Comparison of ENCODE assay signal across 8 cellular contexts in the genomic region with DNA sequence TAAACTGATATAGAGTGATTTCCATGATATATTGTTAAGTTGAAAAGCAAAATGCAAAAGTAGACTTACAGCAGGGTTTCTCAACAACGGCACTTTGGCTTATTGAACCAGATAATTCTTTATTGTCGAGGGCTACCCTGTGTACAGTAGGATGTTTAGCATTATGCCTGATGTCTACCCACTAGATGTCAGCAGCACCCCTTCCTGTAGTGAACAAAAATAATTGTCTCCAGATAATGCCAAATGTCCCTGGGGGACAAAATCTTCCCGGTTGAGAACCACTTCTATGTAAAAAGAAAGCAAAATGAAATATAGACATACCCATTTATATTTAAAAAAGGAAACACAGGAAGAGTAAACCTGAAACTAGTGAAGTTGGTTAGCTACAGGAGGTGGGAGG. TPM values are rescaled to one million over a fixed set of nuclear protein-coding genes. Genes with fewer than 3 reads are reported as not detected.
DNase-seq lines count a peak whose midpoint lies in the region; ATAC-seq and TF ChIP-seq lines count a peak whose summit lies in the region.

No MANE protein-coding gene starts in this region.

- H3K36me3 ChIP-seq in GM23338 (ENCODE audit: insufficient read depth) (no peaks in the 10 kb centered on the region), OCI-LY1 (ENCODE audit: insufficient read depth, low read length) (no peaks in the 10 kb centered on the region), suprapubic skin (no peaks in the 10 kb centered on the region), MG63 (no peaks in the 10 kb centered on the region)

- no peak overlapping the region for H3K4me2 ChIP-seq in GM23338
- no peak overlapping the region for H3K4me2 ChIP-seq in OCI-LY1 (ENCODE audit: low read length)

- peaks cover 26% of the 10 kb centered on the region for H3K36me3 Mint-ChIP-seq in activated T-cell treated with anti-CD3 and anti-CD28 coated beads, Interleukin-2, amount 50 U/mL, for 24 hours (ENCODE audit: low read depth)
- H3K36me3 Mint-ChIP-seq in GM23338 (ENCODE audit: low read depth): no peaks in the 10 kb centered on the region

- 57% methylated on average over 3 of the region's 3 CpGs for WGBS in suprapubic skin

- TF ChIP-seq POLR2A in suprapubic skin (IDR thresholded peaks at IDR 0.05): no peak

- peak; percentile 46; the same call in 2 of the 3 replicates for ATAC-seq in GM23338

- H3K9me3 ChIP-seq in OCI-LY1 (ENCODE audit: low read length) (no peaks in the 10 kb centered on the region), suprapubic skin (no peaks in the 10 kb centered on the region), MG63 (no peaks in the 10 kb centered on the region)

- H3K79me2 ChIP-seq in GM23338 (replicated peaks; ENCODE audit: insufficient read depth) (no peaks in the 10 kb centered on the region), OCI-LY1 (ENCODE audit: insufficient read depth, low read length) (no peaks in the 10 kb centered on the region)

- H3F3A ChIP-seq in GM23338 (replicated peaks; ENCODE audit: low read depth): no peaks in the 10 kb centered on the region
- H3F3A ChIP-seq in OCI-LY1 (ENCODE audit: insufficient read depth, low read length): no peaks in the 10 kb centered on the region

- no peaks in the 10 kb centered on the region for H3K9me3 Mint-ChIP-seq in activated T-cell treated with anti-CD3 and anti-CD28 coated beads, Interleukin-2, amount 50 U/mL, for 24 hours
- H3K9me3 Mint-ChIP-seq in GM23338: 0 out of 3 replicates have a peak, but pooled peaks cover 2% of the 10 kb centered on the region

- H3K9ac ChIP-seq in OCI-LY1 (ENCODE audit: low read length): no peak overlapping the region

- no peaks in the 10 kb centered on the region for H3K9me2 ChIP-seq in GM23338 (ENCODE audit: insufficient read depth)
- no peaks in the 10 kb centered on the region for H3K9me2 ChIP-seq in OCI-LY1 (ENCODE audit: low read depth, low read length)

- H4K20me1 ChIP-seq in GM23338 (replicated peaks; ENCODE audit: insufficient read depth): no peaks in the 10 kb centered on the region
- H4K20me1 ChIP-seq in OCI-LY1 (ENCODE audit: insufficient read depth, low read length): no peaks in the 10 kb centered on the region

- H3K4me1 ChIP-seq in GM23338 (ENCODE audit: insufficient read depth) (no peaks in the 10 kb centered on the region), OCI-LY1 (ENCODE audit: insufficient read depth, low read length, severe bottlenecking) (no peaks in the 10 kb centered on the region), suprapubic skin (no peaks in the 10 kb centered on the region)

- no peaks in the 10 kb centered on the region for H3K27me3 ChIP-seq in GM23338 (ENCODE audit: insufficient read depth)
- no peaks in the 10 kb centered on the region for H3K27me3 ChIP-seq in OCI-LY1 (ENCODE audit: insufficient read depth, low read length)
- no peaks in the 10 kb centered on the region for H3K27me3 ChIP-seq in suprapubic skin
- H3K27me3 ChIP-seq in MG63: no peaks in the 10 kb centered on the region

- H3K27ac Mint-ChIP-seq in activated T-cell treated with anti-CD3 and anti-CD28 coated beads, Interleukin-2, amount 50 U/mL, for 24 hours: no peak overlapping the region
- no peak overlapping the region for H3K27ac Mint-ChIP-seq in GM23338

- H3K27me3 Mint-ChIP-seq in activated T-cell treated with anti-CD3 and anti-CD28 coated beads, Interleukin-2, amount 50 U/mL, for 24 hours: no peaks in the 10 kb centered on the region
- peaks cover 1% of the 10 kb centered on the region for H3K27me3 Mint-ChIP-seq in GM23338 (ENCODE audit: insufficient read depth, low read depth, poor library complexity)

- DNase-seq in activated T-cell treated with anti-CD3 and anti-CD28 coated beads for 4 hours (peak; percentile 4), GM23338 (ENCODE audit: low spot score) (no peak), fibroblast of villous mesenchyme (ENCODE audit: low read depth) (peak; percentile 12), suprapubic skin (ENCODE audit: low spot score in 2 of 2) (no peak), MG63 (no peak), ureter (ENCODE audit: low spot score) (no peak)
- no peak for DNase-seq in activated T-cell treated with anti-CD3 and anti-CD28 coated beads, Interleukin-2, amount 50 U/mL, for 24 hours

- H3K27ac ChIP-seq in GM23338 (ENCODE audit: low read depth) (no peak overlapping the region), OCI-LY1 (ENCODE audit: low read depth, low read length, poor library complexity, severe bottlenecking) (no peak overlapping the region), suprapubic skin (no peak overlapping the region)

- H2AFZ ChIP-seq in GM23338 (no peak overlapping the region), OCI-LY1 (ENCODE audit: low read length) (no peak overlapping the region)

- no peak overlapping the region for H3K4me3 Mint-ChIP-seq in activated T-cell treated with anti-CD3 and anti-CD28 coated beads, Interleukin-2, amount 50 U/mL, for 24 hours
- H3K4me3 Mint-ChIP-seq in GM23338: no peak overlapping the region

- H3K4me1 Mint-ChIP-seq in activated T-cell treated with anti-CD3 and anti-CD28 coated beads, Interleukin-2, amount 50 U/mL, for 24 hours (ENCODE audit: low read depth): peaks cover 8% of the 10 kb centered on the region
- no peaks in the 10 kb centered on the region for H3K4me1 Mint-ChIP-seq in GM23338

- H3K4me3 ChIP-seq in GM23338 (no peak overlapping the region), OCI-LY1 (ENCODE audit: low read depth, low read length, poor library complexity, severe bottlenecking) (no peak overlapping the region), fibroblast of villous mesenchyme (ENCODE audit: low read depth, low read length) (no peak overlapping the region), suprapubic skin (no peak overlapping the region), MG63 (no peak overlapping the region)

- no peak for TF ChIP-seq EP300 in suprapubic skin (IDR thresholded peaks at IDR 0.05)

- TF ChIP-seq CTCF in GM23338 (conservative IDR thresholded peaks at IDR 0.05; ENCODE audit: low read depth in 2 of 2): peak; percentile 32 to 55; a peak in 3 of 4 replicates
- peak; percentile 67 for TF ChIP-seq CTCF in OCI-LY1 (IDR thresholded peaks at IDR 0.05; ENCODE audit: low read length)
- peak; percentile 38 for TF ChIP-seq CTCF in fibroblast of villous mesenchyme (IDR thresholded peaks at IDR 0.05; ENCODE audit: insufficient read depth, low read depth, low read length)
- TF ChIP-seq CTCF in suprapubic skin (IDR thresholded peaks at IDR 0.05): no peak

TF ChIP-seq in GM23338, 12 proteins besides CTCF, POLR2A, EP300 and RAD21:
- TF ChIP-seq EZH2 (IDR thresholded peaks at IDR 0.05; ENCODE audit: low read depth, unreplicated experiment): no peak
- no peak for TF ChIP-seq JUNB (IDR thresholded peaks at IDR 0.05; ENCODE audit: unreplicated experiment)
- TF ChIP-seq POLR2AphosphoS5 (IDR thresholded peaks at IDR 0.05; ENCODE audit: low read depth): no peak
TF ChIP-seq in GM23338: peak in this region for 0.

RNA-seq across cellular contexts. Expression of gene ABCD2, which starts 32.4 kb away (rescaled TPM):
- 0.04 TPM in 1 of 2 replicates, not detected in the other for total RNA-seq in GM23338 (2014; rRNA removed; shearing (Covaris generic))
- not detected in 2 replicates for polyA plus RNA-seq in GM23338 (2016; fragmentation: Nextera tagmentation; extraction: Ambion mirVana)
- total RNA-seq in fibroblast of villous mesenchyme (under 0.01 and 0.32 TPM in 2 replicates), suprapubic skin (under 1 TPM; 0.08 to 0.72 (median 0.22) TPM), ureter (4.6 TPM)
- total RNA-seq in MG63 (2014; rRNA removed; shearing (Covaris generic); ENCODE audit: low replicate concordance): not detected in 2 replicates

Comparison
In these comparisons a context has a peak if more than half of its experiments do, and no peak if none do; other contexts are left out.
1. DNase-seq: peak in activated T-cell treated with anti-CD3 and anti-CD28 coated beads for 4 hours (single experiment) and fibroblast of villous mesenchyme (single experiment); none in activated T-cell treated with anti-CD3 and anti-CD28 coated beads, Interleukin-2, amount 50 U/mL, for 24 hours (single experiment), GM23338 (single experiment), suprapubic skin (0 of 2), MG63 (single experiment) and ureter (single experiment).
2. CTCF ChIP-seq: peak in GM23338 (2 of 2), OCI-LY1 (single experiment) and fibroblast of villous mesenchyme (single experiment); none in suprapubic skin (0 of 2).